Comparison of ENCODE assay signal across 25 cellular contexts in genomic region chr2:144475044-144475443, GRCh38. TPM values are rescaled to one million over a fixed set of nuclear protein-coding genes. Genes with fewer than 3 reads are reported as not detected.
DNase-seq lines count a peak whose midpoint lies in the region; ATAC-seq and TF ChIP-seq lines count a peak whose summit lies in the region.
"Had no signal": no experiment of that assay in that cellular context is flagged by ENCODE, and none has a peak within 500 bp of the region (broad histone marks: within the 10 kb centered on the region; RNA-seq: fewer than 3 reads in every experiment).

No MANE protein-coding gene starts in this region.

- peak overlapping the region; percentile 15; the same call in 1 of the 2 replicates for H3K27ac ChIP-seq in KMS-11
- H3K27ac ChIP-seq in naive thymus-derived CD4-positive, alpha-beta T cell (ENCODE audit: low read depth, low read length) = no peak overlapping the region
- H3K27ac ChIP-seq: 22Rv1, GM23248, lower lobe of right lung, right lobe of liver, SJCRH30 had no signal

- ATAC-seq in GM18520 (IDR thresholded peaks at IDR 0.05; ENCODE audit: unreplicated experiment) = peak; percentile 54
- ATAC-seq in naive thymus-derived CD4-positive, alpha-beta T cell = peak; percentile 55
- ATAC-seq: lower lobe of right lung, mucosa of descending colon, right lobe of liver had no signal

- H3K36me3 ChIP-seq in KMS-11 (ENCODE audit: insufficient read depth) = no peaks in the 10 kb centered on the region
- H3K36me3 ChIP-seq in naive thymus-derived CD4-positive, alpha-beta T cell (ENCODE audit: control insufficient read depth in 2 of 3, insufficient read depth in 3 of 3, low read length in 3 of 3) = no peaks in the 10 kb centered on the region
- H3K36me3 ChIP-seq: ascending aorta, right lobe of liver, SJCRH30 had no signal

- H3K4me2 ChIP-seq in KMS-11 = peak overlapping the region; percentile 29; the same call in 1 of the 2 replicates

- H3K36me3 Mint-ChIP-seq in naive thymus-derived CD4-positive, alpha-beta T cell = no peaks in the 10 kb centered on the region
- H3K36me3 Mint-ChIP-seq: CD4-positive, alpha-beta memory T cell had no signal

- no peaks in the 10 kb centered on the region for H3K27me3 Mint-ChIP-seq in naive thymus-derived CD4-positive, alpha-beta T cell
- H3K27me3 Mint-ChIP-seq: CD4-positive, alpha-beta memory T cell had no signal

- intact Hi-C loops in naive thymus-derived CD4-positive, alpha-beta T cell (cut with micrococcal nuclease) = no loop called here

- CTCF ChIA-PET in naive thymus-derived CD4-positive, alpha-beta T cell (lab: Charles Lee) = no interaction called here

- H3K9me3 Mint-ChIP-seq in naive thymus-derived CD4-positive, alpha-beta T cell = no peaks in the 10 kb centered on the region
- H3K9me3 Mint-ChIP-seq: CD4-positive, alpha-beta memory T cell had no signal

- H2AFZ ChIP-seq in KMS-11 (ENCODE audit: low read depth) = no peak overlapping the region
- H2AFZ ChIP-seq: GM23248 had no signal

- peaks cover 67% of the 10 kb centered on the region for H3K4me1 ChIP-seq in KMS-11 (ENCODE audit: low read depth, poor library complexity, severe bottlenecking)
- peaks cover 0 to 9% of the 10 kb centered on the region in 2 donors for H3K4me1 ChIP-seq in naive thymus-derived CD4-positive, alpha-beta T cell (ENCODE audit: control insufficient read depth in 2 of 2, insufficient read depth in 2 of 2, low read length in 2 of 2)
- H3K4me1 ChIP-seq: right lobe of liver had no signal

- no peaks in the 10 kb centered on the region for H3K79me2 ChIP-seq in KMS-11 (ENCODE audit: insufficient read depth, low read depth)

- DNase-seq in DMS 273 (lab: John Stamatoyannopoulos, UW; ENCODE audit: unreplicated experiment) (peak; percentile 16), DMS 273 treated with DMSO at 0.1 percent for 48 hours (lab: John Stamatoyannopoulos, UW) (no peak), D341Med (ENCODE audit: low spot score) (no peak)
- no peak for DNase-seq in naive thymus-derived CD4-positive, alpha-beta T cell
- DNase-seq in stimulated activated CD4-positive, alpha-beta T cell treated with anti-CD3 and anti-CD28 coated beads, Interleukin-1b, Interleukin-23, amount 100 ng/mL, for 48 hours = no peak
- DNase-seq in stimulated activated CD4-positive, alpha-beta T cell treated with anti-CD3 and anti-CD28 coated beads, Interleukin-2, amount 100 ng/mL, for 24 hours = no peak
- DNase-seq: activated CD8-positive, alpha-beta memory T cell treated with anti-CD3 and anti-CD28 coated beads for 24 hours; activated naive CD4-positive, alpha-beta T cell treated with anti-CD3 and anti-CD28 coated beads, Interleukin-2, amount 50 U/mL, for 16 hours; activated T-cell treated with anti-CD3 and anti-CD28 coated beads, Interleukin-2, amount 50 U/mL, for 48 hours; CD4-positive, alpha-beta memory T cell; central memory CD4-positive, alpha-beta T cell; GM23248; islet precursor cell; lower lobe of right lung; mucosa of descending colon; NCI-H526 treated with DMSO at 0.1 percent for 48 hours; posterior cingulate gyrus; right lobe of liver; SJCRH30; T-helper 1 cell had no signal

- H3K27ac Mint-ChIP-seq in naive thymus-derived CD4-positive, alpha-beta T cell = no peak overlapping the region
- H3K27ac Mint-ChIP-seq: CD4-positive, alpha-beta memory T cell had no signal

- H3K4me3 ChIP-seq in KMS-11 (IDR thresholded peaks at IDR 0.05; ENCODE audit: insufficient read depth, low read depth, low read length) = no peak overlapping the region
- no peak overlapping the region for H3K4me3 ChIP-seq in naive thymus-derived CD4-positive, alpha-beta T cell (ENCODE audit: low read length)
- H3K4me3 ChIP-seq: ascending aorta, GM23248, lower lobe of right lung, mucosa of descending colon, right lobe of liver, SJCRH30 had no signal

- TF ChIP-seq CTCF in KMS-11 (conservative IDR thresholded peaks at IDR 0.05; ENCODE audit: low read depth, low read length) = no peak

- no peaks in the 10 kb centered on the region for H3K27me3 ChIP-seq in KMS-11 (ENCODE audit: insufficient read depth, low read depth)
- no peaks in the 10 kb centered on the region for H3K27me3 ChIP-seq in naive thymus-derived CD4-positive, alpha-beta T cell (ENCODE audit: control insufficient read depth in 2 of 2, insufficient read depth in 2 of 2, low read length in 2 of 2)
- H3K27me3 ChIP-seq: ascending aorta, right lobe of liver, SJCRH30 had no signal

- no peaks in the 10 kb centered on the region for H4K20me1 ChIP-seq in KMS-11 (ENCODE audit: insufficient read depth)

- H3K4me1 Mint-ChIP-seq in naive thymus-derived CD4-positive, alpha-beta T cell = peaks cover 0 to 8% (median 0%) of the 10 kb centered on the region in 7 donors

- H3K9ac ChIP-seq in KMS-11 = no peak overlapping the region
- H3K9ac ChIP-seq: GM23248 had no signal

- POLR2A ChIA-PET in naive thymus-derived CD4-positive, alpha-beta T cell (lab: Charles Lee) = no interaction called here

- no peaks in the 10 kb centered on the region for H3K9me3 ChIP-seq in naive thymus-derived CD4-positive, alpha-beta T cell (ENCODE audit: control insufficient read depth in 2 of 3, low read length in 3 of 3)
- H3K9me3 ChIP-seq: ascending aorta, lower lobe of right lung, mucosa of descending colon, right lobe of liver, SJCRH30 had no signal

- no peak overlapping the region for H3K4me3 Mint-ChIP-seq in naive thymus-derived CD4-positive, alpha-beta T cell
- H3K4me3 Mint-ChIP-seq: CD4-positive, alpha-beta memory T cell had no signal

RNA-seq across cellular contexts. Expression of gene ZEB2, which starts 44.9 kb away (rescaled TPM):
- total RNA-seq in naive thymus-derived CD4-positive, alpha-beta T cell = 100 to 1,000 TPM in 1 of 5 experiments, 10 to 100 TPM in 1, 1 to 10 TPM in 3; 4.2 to 534 (median 6.6) TPM
- polyA plus RNA-seq in naive thymus-derived CD4-positive, alpha-beta T cell = under 1 TPM; 0.26 to 0.39 TPM
- total RNA-seq: G401 had no signal
